8 cellular contexts compared by ENCODE assay signal in genomic region chrX:71618303-71618721, GRCh38. TPM values are rescaled to one million over a fixed set of nuclear protein-coding genes. Genes with fewer than 3 reads are reported as not detected.
DNase-seq lines count a peak whose midpoint lies in the region; ATAC-seq and TF ChIP-seq lines count a peak whose summit lies in the region.

Gene CXCR3 (minus strand): TSS chrX:71618511. CDS start chrX:71618449, 62 bp downstream.

- peak; percentile 89 for DNase-seq in RPMI8226
- peak; percentile 67 for DNase-seq in activated gamma-delta T cell treated with Interleukin-2 at 50 U/mL for 16 hours
- DNase-seq in stimulated activated CD4-positive, alpha-beta T cell treated with anti-CD3 and anti-CD28 coated beads, Interleukin-12 subunit alpha, Interleukin-12 subunit beta, amount 100 ng/mL, for 48 hours (ENCODE audit: low read depth in 2 of 3, low spot score in 1 of 3) = peak; percentile 69 to 70 (median 69)
- no peak for DNase-seq in NCI-H2081 (lab: John Stamatoyannopoulos, UW)
- no peak for DNase-seq in NCI-H2171 (lab: John Stamatoyannopoulos, UW)
- DNase-seq in chondrocyte (ENCODE audit: low spot score) = no peak

- H3K27ac Mint-ChIP-seq in chondrocyte (ENCODE audit: unreplicated experiment) = no peak within 1 kb of the TSS

- H3K36me3 Mint-ChIP-seq in chondrocyte (ENCODE audit: low read depth) = peaks cover 11% of the 10 kb centered on the region

- peaks cover 7% of the 10 kb centered on the region for H3K4me1 Mint-ChIP-seq in chondrocyte (ENCODE audit: low read depth)

- H3K4me3 Mint-ChIP-seq in chondrocyte (ENCODE audit: unreplicated experiment) = no peak within 1 kb of the TSS

- no peaks in the 10 kb centered on the region for H3K9me3 Mint-ChIP-seq in chondrocyte (ENCODE audit: low read depth)

- H3K27me3 Mint-ChIP-seq in chondrocyte (ENCODE audit: low read depth) = no peaks in the 10 kb centered on the region

- TF ChIP-seq CTCF in chondrocyte (IDR thresholded peaks at IDR 0.05) = no peak

- ATAC-seq in GM18498 (IDR thresholded peaks at IDR 0.05; ENCODE audit: unreplicated experiment) = peak; percentile 57
- peak; percentile 71 for ATAC-seq in HG02852 (IDR thresholded peaks at IDR 0.05; ENCODE audit: unreplicated experiment)

RNA-seq across cellular contexts. Expression of gene CXCR3, which starts in this region (rescaled TPM):
- total RNA-seq in chondrocyte = not detected in 3 replicates

Comparison
In these comparisons a context has a peak if more than half of its experiments do, and no peak if none do; other contexts are left out.
1. DNase-seq: peak in RPMI8226 (single experiment), activated gamma-delta T cell treated with Interleukin-2 at 50 U/mL for 16 hours (single experiment) and stimulated activated CD4-positive, alpha-beta T cell treated with anti-CD3 and anti-CD28 coated beads, Interleukin-12 subunit alpha, Interleukin-12 subunit beta, amount 100 ng/mL, for 48 hours (3 of 3); none in NCI-H2081 (0 of 2), NCI-H2171 (single experiment) and chondrocyte (single experiment).